8 cellular contexts compared by ENCODE assay signal in the genomic region with DNA sequence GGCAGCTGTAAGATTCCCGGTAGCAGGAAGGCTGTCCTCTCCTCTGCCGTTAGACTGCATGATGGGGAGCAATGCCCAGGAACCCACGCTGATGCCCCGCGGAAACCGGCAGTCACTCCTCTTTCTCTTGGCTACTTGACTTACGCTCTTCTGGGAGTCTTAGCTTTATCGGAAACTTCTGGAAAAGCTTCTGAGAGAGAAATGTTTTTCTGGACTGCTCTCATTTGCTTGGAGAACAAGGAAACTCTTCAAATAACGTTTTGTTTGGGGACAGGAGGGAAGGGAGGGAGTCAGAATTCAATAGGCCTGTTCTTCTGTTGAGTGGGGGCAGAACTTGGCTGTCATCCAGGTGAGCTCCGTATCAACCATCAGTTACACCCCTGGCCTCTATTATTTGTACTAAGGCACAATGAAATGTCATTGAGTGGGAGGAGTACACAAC.
DNase-seq lines count a peak whose midpoint lies in the region; ATAC-seq and TF ChIP-seq lines count a peak whose summit lies in the region.

No MANE protein-coding gene starts in this region.

- H3K4me1 ChIP-seq in BLaER1: peaks cover 49% of the 10 kb centered on the region
- peaks cover 0 to 21% of the 10 kb centered on the region in 2 donors for H3K4me1 ChIP-seq in right atrium auricular region
- H3K4me1 ChIP-seq in sigmoid colon: peaks cover 0 to 13% (median 5%) of the 10 kb centered on the region in 4 donors

- no peak for TF ChIP-seq CTCF in right atrium auricular region (IDR thresholded peaks at IDR 0.05)
- TF ChIP-seq CTCF in sigmoid colon (IDR thresholded peaks at IDR 0.05): no peak
- no peak for TF ChIP-seq CTCF in GM10266 (IDR thresholded peaks at IDR 0.05; ENCODE audit: control insufficient read depth, insufficient read depth, low read depth, missing control alignments)

- peak overlapping the region; percentile 89 to 97 for H3K27ac Mint-ChIP-seq in activated naive CD4-positive, alpha-beta T cell treated with anti-CD3 and anti-CD28 coated beads, Interleukin-2, amount 50 U/mL, for 72 hours

- ATAC-seq in activated naive CD4-positive, alpha-beta T cell treated with anti-CD3 and anti-CD28 coated beads, Interleukin-2, amount 50 U/mL, for 72 hours: no peak
- ATAC-seq in HG02885 (IDR thresholded peaks at IDR 0.05; ENCODE audit: poor library complexity, unreplicated experiment) (no peak), HG03280 (IDR thresholded peaks at IDR 0.05; ENCODE audit: unreplicated experiment) (no peak)

- H3K27me3 ChIP-seq in BLaER1: no peaks in the 10 kb centered on the region
- no peaks in the 10 kb centered on the region for H3K27me3 ChIP-seq in right atrium auricular region
- no peaks in the 10 kb centered on the region for H3K27me3 ChIP-seq in sigmoid colon

- H3K36me3 Mint-ChIP-seq in activated naive CD4-positive, alpha-beta T cell treated with anti-CD3 and anti-CD28 coated beads, Interleukin-2, amount 50 U/mL, for 72 hours: peaks cover 0 to 6% of the 10 kb centered on the region in 2 donors

- peak overlapping the region; percentile 87 for H3K4me2 ChIP-seq in BLaER1

- H3K9ac ChIP-seq in BLaER1: peak overlapping the region; percentile 75

- H3K9me3 Mint-ChIP-seq in activated naive CD4-positive, alpha-beta T cell treated with anti-CD3 and anti-CD28 coated beads, Interleukin-2, amount 50 U/mL, for 72 hours: peaks cover 0 to 6% of the 10 kb centered on the region in 2 donors

- H3K4me3 ChIP-seq in BLaER1: peak overlapping the region; percentile 51
- H3K4me3 ChIP-seq in right atrium auricular region: peak overlapping the region; percentile 22 to 47
- H3K4me3 ChIP-seq in sigmoid colon: peak overlapping the region; percentile 14 to 48 (median 42)

- H4K20me1 ChIP-seq in BLaER1: no peaks in the 10 kb centered on the region

- intact Hi-C loops in sigmoid colon (cut with DNase I): no loop called here

- no peaks in the 10 kb centered on the region for H3K9me3 ChIP-seq in BLaER1
- H3K9me3 ChIP-seq in right atrium auricular region: no peaks in the 10 kb centered on the region
- no peaks in the 10 kb centered on the region for H3K9me3 ChIP-seq in sigmoid colon

- no peaks in the 10 kb centered on the region for H3K36me3 ChIP-seq in BLaER1
- H3K36me3 ChIP-seq in right atrium auricular region: no peaks in the 10 kb centered on the region
- H3K36me3 ChIP-seq in sigmoid colon: no peaks in the 10 kb centered on the region

- H3K27ac ChIP-seq in BLaER1 (peak overlapping the region; percentile 81), right atrium auricular region (peak overlapping the region; percentile 81 to 83), sigmoid colon (peak overlapping the region; percentile 58 to 73 (median 68))

- DNase-seq in NCI-H1417 treated with DMSO at 0.1 percent for 48 hours (lab: John Stamatoyannopoulos, UW): peak; percentile 61
- DNase-seq in activated naive CD4-positive, alpha-beta T cell treated with anti-CD3 and anti-CD28 coated beads, Interleukin-2, amount 50 U/mL, for 72 hours (ENCODE audit: low spot score in 2 of 2): no peak
- DNase-seq in right atrium auricular region (ENCODE audit: low spot score): peak; percentile 72
- peak; percentile 70 for DNase-seq in sigmoid colon
- no peak for DNase-seq in GM10266 (ENCODE audit: extremely low spot score)

- TF ChIP-seq POLR2A in sigmoid colon (IDR thresholded peaks at IDR 0.05): no peak

- no peak for TF ChIP-seq EP300 in sigmoid colon (IDR thresholded peaks at IDR 0.05)

- 22 to 30% methylated on average over 10 of the region's 10 CpGs for WGBS in sigmoid colon, 2 donors

Comparison
In these comparisons a context has a peak if more than half of its experiments do, and no peak if none do; other contexts are left out.
1. DNase-seq: peak in NCI-H1417 treated with DMSO at 0.1 percent for 48 hours (single experiment), right atrium auricular region (single experiment) and sigmoid colon (single experiment); none in activated naive CD4-positive, alpha-beta T cell treated with anti-CD3 and anti-CD28 coated beads, Interleukin-2, amount 50 U/mL, for 72 hours (0 of 2) and GM10266 (single experiment).
2. Peak in every context shown above with its lines, with median percentiles within 50 percentile points of each other: H3K27ac ChIP-seq and H3K4me3 ChIP-seq.